ENCODE assay signal across 11 cellular contexts in the genomic region with DNA sequence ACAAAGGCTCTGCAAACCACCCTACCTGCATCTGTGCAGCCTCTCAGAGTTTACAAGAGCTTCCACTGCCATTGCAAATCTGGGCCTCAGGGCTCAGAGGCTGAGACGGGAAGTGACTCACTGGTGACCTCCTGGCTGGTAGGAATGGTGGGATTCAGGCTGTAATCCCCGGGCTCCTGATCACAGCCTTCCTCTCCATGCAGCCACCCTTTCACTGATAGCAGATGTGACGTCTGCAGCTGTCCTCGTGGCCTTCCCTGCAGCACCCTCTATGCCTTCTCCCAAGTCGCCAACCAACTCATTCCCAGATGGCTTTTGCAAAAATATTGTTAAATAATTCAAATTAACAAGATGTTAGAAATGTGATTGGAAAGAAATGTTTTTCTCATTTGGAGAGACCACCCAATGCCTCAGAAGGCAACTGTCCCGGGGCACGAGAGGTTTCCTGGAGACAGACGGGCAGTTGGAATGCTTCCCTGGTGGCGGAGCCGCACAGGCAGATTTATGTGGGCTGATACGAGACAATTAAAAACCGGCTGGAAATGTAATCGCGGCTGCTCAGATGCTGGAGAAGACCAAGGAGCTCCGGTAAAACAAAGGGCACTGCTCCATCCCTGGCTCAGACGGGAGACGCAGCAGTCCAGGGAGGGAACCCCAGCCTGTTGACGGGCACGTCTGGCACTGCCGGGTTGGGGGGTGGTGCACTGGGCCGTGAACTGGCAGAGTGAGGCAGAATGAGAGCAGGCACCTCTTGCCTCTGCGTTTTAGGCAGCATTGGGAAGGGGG. TPM values are rescaled to one million over a fixed set of nuclear protein-coding genes. Genes with fewer than 3 reads are reported as not detected.
DNase-seq lines count a peak whose midpoint lies in the region; ATAC-seq, FAIRE-seq and TF ChIP-seq lines count a peak whose summit lies in the region.
"Had no signal": no experiment of that assay in that cellular context is flagged by ENCODE, and none has a peak within 500 bp of the region (broad histone marks: within the 10 kb centered on the region; RNA-seq: fewer than 3 reads in every experiment).

No MANE protein-coding gene starts in this region.

- H3K79me2 ChIP-seq in HepG2 (ENCODE audit: insufficient read depth, low read length) = no peaks in the 10 kb centered on the region

- CTCF ChIA-PET in HepG2 (lab: Yijun Ruan, JAX; ENCODE audit: low intra/inter-chr PET ratio, low total read pairs) = no interaction called here

- ATAC-seq in HepG2 (no peak), aorta (ENCODE audit: low FRiP score) (peak; percentile 71), GM21717 (IDR thresholded peaks at IDR 0.05; ENCODE audit: unreplicated experiment) (no peak)

- no TSS peak for BruUV-seq in HepG2 (replicated peaks; lab: Mats Ljungman, UMichigan)

- in situ Hi-C loops in HepG2 (cut with HindIII; ENCODE audit: extremely low pct_ligation_motif_present, low pct_unique_long_range_greater_than_20kb) = no loop called here

- POLR2A ChIA-PET in HepG2 (lab: Yijun Ruan, JAX) = no interaction called here

- H3K36me3 ChIP-seq in liver (ENCODE audit: control insufficient read depth in 4 of 4, insufficient read depth in 3 of 4, low read depth in 1 of 4, low read length in 3 of 4) (peaks cover 5 to 23% (median 11%) of the 10 kb centered on the region in 4 donors), HepG2 (replicated peaks in 1 of 2; ENCODE audit: control insufficient read depth in 1 of 2, insufficient read depth in 2 of 2, low read length in 2 of 2) (peaks cover 31 to 91% of the 10 kb centered on the region in 2 experiments), aorta (ENCODE audit: control insufficient read depth in 1 of 2, insufficient read depth in 2 of 2, low read length in 1 of 2) (no peaks in the 10 kb centered on the region)

- no peak for TF ChIP-seq POLR2A in HepG2 (IDR thresholded peaks at IDR 0.05; ENCODE audit: insufficient read depth in 1 of 2, low read depth in 2 of 2, low read length in 2 of 2)

- no peak overlapping the region for H2AFZ ChIP-seq in HepG2 (ENCODE audit: low read length)

- H3K9ac ChIP-seq in liver (ENCODE audit: low read depth in 1 of 2, low read length in 2 of 2) (no peak overlapping the region), HepG2 (ENCODE audit: insufficient read depth, low read depth, low read length) (no peak overlapping the region)
- H3K9ac ChIP-seq: BLaER1 treated with 17β-estradiol and CSF1 and Interleukin-3, amounts not matched to agents 10 nM and 100 nM had no signal

- no peak for TF ChIP-seq EP300 in HepG2 (IDR thresholded peaks at IDR 0.05; ENCODE audit: low read depth in 2 of 2, low read length in 2 of 2)
- no peak for TF ChIP-seq EP300 in HepG2 (CRISPR knock-in tag; IDR thresholded peaks at IDR 0.05; ENCODE audit: borderline replicate concordance)

- H3K27me3 ChIP-seq in liver (ENCODE audit: control insufficient read depth in 4 of 4, insufficient read depth in 4 of 4, low read length in 3 of 4) = no peaks in the 10 kb centered on the region
- no peaks in the 10 kb centered on the region for H3K27me3 ChIP-seq in HepG2 (ENCODE audit: control insufficient read depth in 1 of 2, insufficient read depth in 2 of 2, low read length in 2 of 2)
- H3K27me3 ChIP-seq in aorta (ENCODE audit: control insufficient read depth in 1 of 2, insufficient read depth in 2 of 2, low read length in 1 of 2) = no peaks in the 10 kb centered on the region
- H3K27me3 ChIP-seq: BLaER1 treated with 17β-estradiol and CSF1 and Interleukin-3, amounts not matched to agents 10 nM and 100 nM; Peyer's patch had no signal

- no peak for FAIRE-seq in HepG2 (lab: Jason Lieb, UNC)

- H3K4me3 ChIP-seq in liver (ENCODE audit: low read depth in 1 of 3, low read length in 3 of 3) (no peak overlapping the region), HepG2 (replicated peaks in 1 of 3; ENCODE audit: insufficient read depth in 1 of 3, low read depth in 2 of 3, low read length in 3 of 3) (no peak overlapping the region), aorta (ENCODE audit: low read length in 2 of 2) (no peak overlapping the region)
- H3K4me3 ChIP-seq: BLaER1 treated with 17β-estradiol and CSF1 and Interleukin-3, amounts not matched to agents 10 nM and 100 nM; Peyer's patch had no signal

- TF ChIP-seq RAD21 in liver (IDR thresholded peaks at IDR 0.05) (no peak), HepG2 (CRISPR knock-in tag; IDR thresholded peaks at IDR 0.05) (no peak)

- TF ChIP-seq CTCF in liver (IDR thresholded peaks at IDR 0.05; ENCODE audit: low read depth, low read length, missing input control) (no peak), HepG2 (CRISPR knock-in tag; IDR thresholded peaks at IDR 0.05) (no peak)

- H3K4me1 ChIP-seq in liver (ENCODE audit: control insufficient read depth in 4 of 4, insufficient read depth in 4 of 4, low read length in 3 of 4) (peaks cover 0 to 16% (median 7%) of the 10 kb centered on the region in 4 donors), HepG2 (ENCODE audit: insufficient read depth, low read length) (peaks cover 32% of the 10 kb centered on the region), aorta (ENCODE audit: control insufficient read depth in 1 of 2, insufficient read depth in 2 of 2, low read length in 2 of 2) (peaks cover 0 to 5% of the 10 kb centered on the region in 2 donors)

- peaks cover 9% of the 10 kb centered on the region; the same call in 1 of the 2 replicates for H4K20me1 ChIP-seq in HepG2 (ENCODE audit: insufficient read depth, low read length)

- intact Hi-C loops in HepG2 (cut with micrococcal nuclease; ENCODE audit: unreplicated experiment) (no loop called here), aorta (cut with DNase I) (no loop called here)

- H3K27ac ChIP-seq in liver (ENCODE audit: low read depth in 1 of 2, low read length in 2 of 2) (no peak overlapping the region), HepG2 (ENCODE audit: extremely low read length, insufficient read depth, low read length) (no peak overlapping the region), caudate nucleus (ENCODE audit: low read depth, low read length) (peak overlapping the region; percentile 18), aorta (ENCODE audit: low read depth in 1 of 2, low read length in 2 of 2) (peak overlapping the region in 1 of 2 donors; percentile 55)
- H3K27ac ChIP-seq: BLaER1 treated with 17β-estradiol and CSF1 and Interleukin-3, amounts not matched to agents 10 nM and 100 nM; Peyer's patch had no signal

- DNase-seq in HepG2 (ENCODE audit: low spot score) = no peak
- DNase-seq in caudate nucleus (lab: John Stamatoyannopoulos, UW) = peak in 34 of 61 donors; percentile 18 to 59 (median 38)
- peak; percentile 41 for DNase-seq in kidney glomerular epithelial cell (lab: John Stamatoyannopoulos, UW)
- peak in 1 of 2 donors; percentile 65 for DNase-seq in aorta
- no peak for DNase-seq in UCSD-AML1 (lab: John Stamatoyannopoulos, UW; ENCODE audit: unreplicated experiment)
- DNase-seq in NCI-H510A (lab: John Stamatoyannopoulos, UW) = no peak
- DNase-seq: immature natural killer cell, Peyer's patch had no signal

- 79% methylated on average over 22 of the region's 22 CpGs for WGBS in liver
- 98% methylated on average over 21 of the region's 22 CpGs for WGBS in HepG2 (ENCODE audit: low lambda C conversion rate)
- WGBS in aorta, 2 donors = 8 to 12% methylated on average over 22 of the region's 22 CpGs

- H3K9me3 ChIP-seq in liver (ENCODE audit: control insufficient read depth in 4 of 4, low read length in 3 of 4) = no peaks in the 10 kb centered on the region
- H3K9me3 ChIP-seq in HepG2 (ENCODE audit: low read length) = no peaks in the 10 kb centered on the region
- no peaks in the 10 kb centered on the region for H3K9me3 ChIP-seq in aorta (ENCODE audit: control insufficient read depth, low read length)
- H3K9me3 ChIP-seq: BLaER1 treated with 17β-estradiol and CSF1 and Interleukin-3, amounts not matched to agents 10 nM and 100 nM; Peyer's patch had no signal

- no peak overlapping the region for H3K4me2 ChIP-seq in HepG2 (ENCODE audit: low read depth, low read length)

TF ChIP-seq in liver, 16 proteins besides CTCF, POLR2A, EP300 and RAD21:
- TF ChIP-seq NR2F2 (IDR thresholded peaks at IDR 0.05) (peak; percentile 24), FOXA1 (IDR thresholded peaks at IDR 0.05) (no peak)
- TF ChIP-seq, protein P1, sequence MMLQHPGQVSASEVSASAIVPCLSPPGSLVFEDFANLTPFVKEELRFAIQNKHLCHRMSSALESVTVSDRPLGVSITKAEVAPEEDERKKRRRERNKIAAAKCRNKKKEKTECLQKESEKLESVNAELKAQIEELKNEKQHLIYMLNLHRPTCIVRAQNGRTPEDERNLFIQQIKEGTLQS (IDR thresholded peaks at IDR 0.05) = no peak

TF ChIP-seq in HepG2, 621 proteins besides CTCF, POLR2A, EP300 and RAD21 (continues in another document):
- no peak for TF ChIP-seq DMAP1 (CRISPR knock-in tag; IDR thresholded peaks at IDR 0.05)
- TF ChIP-seq ZNF670 (CRISPR knock-in tag; IDR thresholded peaks at IDR 0.05; ENCODE audit: borderline replicate concordance) = no peak
- no peak for TF ChIP-seq ZFP36L1 (CRISPR knock-in tag; IDR thresholded peaks at IDR 0.05)
- no peak for TF ChIP-seq ZNF841 (CRISPR knock-in tag; IDR thresholded peaks at IDR 0.05; ENCODE audit: borderline replicate concordance)

RNA-seq across cellular contexts. Expression of gene SLC25A51, which starts 34.4 kb away (rescaled TPM):
- total RNA-seq in liver (10 to 100 TPM; 14.1 to 24.4 TPM), HepG2 (2016; rRNA removed; fragmentation: Illumina TruSeq; extraction: Trizol) (37.7 and 40.7 TPM in 2 replicates), aorta (10 to 100 TPM; 23.4 to 24.3 TPM)
- polyA plus RNA-seq in liver (1 to 10 TPM; 3.8 to 4.2 TPM), HepG2 (2011; rRNA removed) (14.6 and 15.4 TPM in 2 replicates), aorta (1 to 10 TPM; 4.8 to 6.2 TPM)
- 39.8 and 41.5 TPM in 2 replicates for total RNA-seq in HepG2 (2016; cell fraction: cytosol; rRNA removed; fragmentation: Illumina TruSeq; extraction: Trizol; ENCODE audit: low read depth)
- total RNA-seq in HepG2 (2016; cell fraction: insoluble cytoplasmic fraction; rRNA removed; fragmentation: Illumina TruSeq; extraction: Trizol) = 35.8 and 36.3 TPM in 2 replicates
- total RNA-seq in HepG2 (2016; cell fraction: membrane; rRNA removed; fragmentation: Illumina TruSeq; extraction: Trizol) = 69.7 and 71.8 TPM in 2 replicates
- 20.0 and 24.7 TPM in 2 replicates for total RNA-seq in HepG2 (2016; cell fraction: nucleus; rRNA removed; fragmentation: Illumina TruSeq; extraction: Trizol)
- polyA plus RNA-seq in HepG2 (2011; cell fraction: cytosol; rRNA removed) = 8.9 and 11.5 TPM in 2 replicates
- polyA plus RNA-seq in HepG2 (2011; cell fraction: nucleus; rRNA removed) = 11.8 and 14.7 TPM in 2 replicates
- polyA plus RNA-seq in HepG2 (2012) = 6.0 and 8.4 TPM in 2 replicates
- 44.8 and 48.9 TPM in 2 replicates for polyA plus RNA-seq in HepG2 (2016; cell fraction: cytosol; fragmentation: Illumina TruSeq; extraction: Trizol; ENCODE audit: low read depth)
- polyA plus RNA-seq in HepG2 (2016; cell fraction: insoluble cytoplasmic fraction; fragmentation: Illumina TruSeq; extraction: Trizol; ENCODE audit: low read depth) = 19.9 and 21.9 TPM in 2 replicates
- polyA plus RNA-seq in HepG2 (2016; cell fraction: membrane; fragmentation: Illumina TruSeq; extraction: Trizol; ENCODE audit: low read depth) = 48.0 and 51.0 TPM in 2 replicates
- 17.6 and 20.1 TPM in 2 replicates for polyA plus RNA-seq in HepG2 (2016; cell fraction: nucleus; fragmentation: Illumina TruSeq; extraction: Trizol; ENCODE audit: insufficient read depth, low read depth)
- polyA minus RNA-seq in HepG2 (2011; rRNA and poly(A)+ RNA removed; ENCODE audit: low replicate concordance) = 41.7 and 51.3 TPM in 2 replicates
- 17.5 and 18.0 TPM in 2 replicates for polyA minus RNA-seq in HepG2 (2011; cell fraction: cytosol; rRNA and poly(A)+ RNA removed)
- polyA minus RNA-seq in HepG2 (2011; cell fraction: nucleus; rRNA and poly(A)+ RNA removed) = 40.2 and 47.6 TPM in 2 replicates

Comparison
In these comparisons a context has a peak if more than half of its experiments do, and no peak if none do; other contexts are left out.
1. DNase-seq: peak in caudate nucleus (34 of 61) and kidney glomerular epithelial cell (single experiment); none in HepG2 (single experiment), UCSD-AML1 (single experiment) and NCI-H510A (single experiment).